Comparison of ENCODE assay signal across 22 cellular contexts in the genomic region with DNA sequence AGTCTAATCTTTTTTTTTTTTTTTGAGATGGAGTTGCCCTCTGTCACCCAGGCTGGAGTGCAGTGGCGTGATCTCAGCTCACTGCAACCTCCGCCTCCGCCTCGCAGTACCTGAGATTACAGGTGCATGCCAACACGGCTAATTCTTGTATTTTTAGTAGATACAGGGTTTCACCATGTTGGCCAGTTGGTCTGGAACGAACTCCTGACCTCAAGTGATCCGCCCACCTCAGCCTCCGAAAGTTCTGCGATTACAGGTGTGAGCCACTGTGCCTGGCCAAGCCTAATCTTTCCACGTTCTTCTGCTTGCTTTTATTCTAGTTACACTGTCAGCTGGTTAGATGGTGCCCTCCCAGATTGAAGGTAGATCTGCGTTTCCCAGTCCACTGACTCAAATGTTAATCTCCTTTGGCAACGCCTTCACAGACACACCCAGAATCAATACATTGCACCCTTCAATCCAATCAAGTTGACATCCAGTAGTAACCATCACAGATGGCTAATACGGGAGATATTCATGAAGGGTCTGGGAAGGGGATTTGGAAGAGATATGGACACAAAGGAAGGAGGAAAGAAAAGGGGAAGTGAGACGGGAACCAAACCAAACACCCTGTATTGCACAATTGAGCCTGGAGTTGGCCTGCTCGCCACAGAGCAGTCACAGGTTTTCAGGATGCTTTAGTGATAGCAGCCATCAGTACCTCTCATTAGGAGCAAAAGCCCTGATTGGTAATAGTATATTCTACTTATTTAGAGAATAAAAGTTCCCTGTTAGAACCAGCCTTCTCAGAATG.
DNase-seq lines count a peak whose midpoint lies in the region; ATAC-seq and TF ChIP-seq lines count a peak whose summit lies in the region.
"Had no signal": no experiment of that assay in that cellular context is flagged by ENCODE, and none has a peak within 500 bp of the region (broad histone marks: within the 10 kb centered on the region; RNA-seq: fewer than 3 reads in every experiment).

No MANE protein-coding gene starts in this region.

- H3K36me3 ChIP-seq in SJCRH30 (no peaks in the 10 kb centered on the region), upper lobe of right lung (no peaks in the 10 kb centered on the region)
- H3K36me3 ChIP-seq: SJSA1 had no signal

- ATAC-seq in left lobe of liver, result peak; percentile 69
- ATAC-seq in upper lobe of right lung, result no peak
- no peak for ATAC-seq in HG02938 (IDR thresholded peaks at IDR 0.05; ENCODE audit: unreplicated experiment)
- ATAC-seq in GM18868 (IDR thresholded peaks at IDR 0.05; ENCODE audit: unreplicated experiment), result no peak
- ATAC-seq: GM23338, T-cell had no signal

- H3K27me3 ChIP-seq in SJCRH30 (no peaks in the 10 kb centered on the region), upper lobe of right lung (no peaks in the 10 kb centered on the region)
- H3K27me3 ChIP-seq: SJSA1 had no signal

- TF ChIP-seq CTCF in upper lobe of right lung (IDR thresholded peaks at IDR 0.05), result no peak

- peak; percentile 21 to 33 for DNase-seq in Kasumi-1 (lab: John Stamatoyannopoulos, UW)
- peak; percentile 96 for DNase-seq in NCI-H82 (lab: John Stamatoyannopoulos, UW)
- no peak for DNase-seq in SJCRH30
- DNase-seq in left lobe of liver (ENCODE audit: low spot score), result no peak
- no peak for DNase-seq in upper lobe of right lung
- no peak for DNase-seq in activated effector memory CD4-positive, alpha-beta T cell treated with anti-CD3 and anti-CD28 coated beads, Interleukin-2, amount 50 U/mL, for 16 hours
- DNase-seq: ACHN; Calu3; CD4-positive, alpha-beta T cell; DMS79; NCI-H1417 treated with DMSO at 0.1 percent for 48 hours; NCI-H1930; NCI-H2171; NCI-H446; NCI-H748 treated with DMSO at 0.1 percent for 48 hours; T-cell; T-helper 9 cell had no signal

- peak overlapping the region; percentile 87; the same call in 1 of the 2 replicates for H3K27ac ChIP-seq in SJCRH30
- H3K27ac ChIP-seq in upper lobe of right lung, result no peak overlapping the region
- H3K27ac ChIP-seq: KMS-11 had no signal

- H3K4me1 ChIP-seq in SJCRH30 (peaks cover 39% of the 10 kb centered on the region), upper lobe of right lung (no peaks in the 10 kb centered on the region)

- H3K9me3 ChIP-seq in SJCRH30 (replicated peaks), result peaks cover 5% of the 10 kb centered on the region; the same call in 1 of the 2 replicates
- no peaks in the 10 kb centered on the region for H3K9me3 ChIP-seq in upper lobe of right lung
- H3K9me3 ChIP-seq: SJSA1 had no signal

- H3K4me3 ChIP-seq in SJCRH30, result no peak overlapping the region
- H3K4me3 ChIP-seq in upper lobe of right lung, result no peak overlapping the region
- H3K4me3 ChIP-seq: GM23338, SJSA1 had no signal

- intact Hi-C loops in upper lobe of right lung (cut with DNase I), result no loop called here

Comparison
In these comparisons a context has a peak if more than half of its experiments do, and no peak if none do; other contexts are left out.
1. DNase-seq: peak in Kasumi-1 (2 of 2) and NCI-H82 (single experiment); none in SJCRH30 (0 of 2), left lobe of liver (single experiment), upper lobe of right lung (single experiment) and activated effector memory CD4-positive, alpha-beta T cell treated with anti-CD3 and anti-CD28 coated beads, Interleukin-2, amount 50 U/mL, for 16 hours (single experiment).